Comparison of ENCODE assay signal across 9 cellular contexts in genomic region chr10:132363921-132364593, GRCh38. TPM values are rescaled to one million over a fixed set of nuclear protein-coding genes. Genes with fewer than 3 reads are reported as not detected.
DNase-seq lines count a peak whose midpoint lies in the region; ATAC-seq lines count a peak whose summit lies in the region.
"Had no signal": no experiment of that assay in that cellular context is flagged by ENCODE, and none has a peak within 500 bp of the region (broad histone marks: within the 10 kb centered on the region; RNA-seq: fewer than 3 reads in every experiment).

No MANE protein-coding gene starts in this region.

- H3K9me3 Mint-ChIP-seq in activated naive CD4-positive, alpha-beta T cell treated with anti-CD3 and anti-CD28 coated beads for 36 hours = no peaks in the 10 kb centered on the region
- peaks cover 9% of the 10 kb centered on the region for H3K9me3 Mint-ChIP-seq in activated T-helper 17 cell treated with anti-CD3 and anti-CD28 coated beads, Interleukin-2, amount 50 U/mL, for 72 hours
- peaks cover 5% of the 10 kb centered on the region for H3K9me3 Mint-ChIP-seq in stimulated activated naive CD8-positive, alpha-beta T cell treated with anti-CD3 and anti-CD28 coated beads, Interleukin-15, Interleukin-2, amounts not matched to agents 100 ng/mL and 50 ng/mL, for 24 hours

- H3K4me3 Mint-ChIP-seq in activated naive CD4-positive, alpha-beta T cell treated with anti-CD3 and anti-CD28 coated beads for 36 hours = no peak overlapping the region
- H3K4me3 Mint-ChIP-seq in activated T-helper 17 cell treated with anti-CD3 and anti-CD28 coated beads, Interleukin-2, amount 50 U/mL, for 72 hours = peak overlapping the region; percentile 52
- peak overlapping the region; percentile 24 for H3K4me3 Mint-ChIP-seq in stimulated activated naive CD8-positive, alpha-beta T cell treated with anti-CD3 and anti-CD28 coated beads, Interleukin-15, Interleukin-2, amounts not matched to agents 100 ng/mL and 50 ng/mL, for 24 hours

- intact Hi-C loops in activated naive CD4-positive, alpha-beta T cell treated with anti-CD3 and anti-CD28 coated beads for 36 hours (cut with micrococcal nuclease) = no loop called here
- intact Hi-C loops in left cardiac atrium (cut with DNase I) = no loop called here

- no peaks in the 10 kb centered on the region for H3K27me3 Mint-ChIP-seq in activated naive CD4-positive, alpha-beta T cell treated with anti-CD3 and anti-CD28 coated beads for 36 hours (ENCODE audit: low read depth)
- no peaks in the 10 kb centered on the region for H3K27me3 Mint-ChIP-seq in activated T-helper 17 cell treated with anti-CD3 and anti-CD28 coated beads, Interleukin-2, amount 50 U/mL, for 72 hours
- H3K27me3 Mint-ChIP-seq in stimulated activated naive CD8-positive, alpha-beta T cell treated with anti-CD3 and anti-CD28 coated beads, Interleukin-15, Interleukin-2, amounts not matched to agents 100 ng/mL and 50 ng/mL, for 24 hours = no peaks in the 10 kb centered on the region

- peak; percentile 61 for ATAC-seq in activated T-helper 17 cell treated with anti-CD3 and anti-CD28 coated beads, Interleukin-2, amount 50 U/mL, for 72 hours (replicated peaks)
- ATAC-seq in left cardiac atrium (peak; percentile 55 to 82), GM21381 (IDR thresholded peaks at IDR 0.05; ENCODE audit: unreplicated experiment) (no peak), HG03521 (IDR thresholded peaks at IDR 0.05; ENCODE audit: unreplicated experiment) (no peak), GM21576 (IDR thresholded peaks at IDR 0.05; ENCODE audit: unreplicated experiment) (no peak)

- no peaks in the 10 kb centered on the region for H3K36me3 Mint-ChIP-seq in activated naive CD4-positive, alpha-beta T cell treated with anti-CD3 and anti-CD28 coated beads for 36 hours (ENCODE audit: low read depth)
- peaks cover 20% of the 10 kb centered on the region for H3K36me3 Mint-ChIP-seq in activated T-helper 17 cell treated with anti-CD3 and anti-CD28 coated beads, Interleukin-2, amount 50 U/mL, for 72 hours (ENCODE audit: low read depth)
- H3K36me3 Mint-ChIP-seq in stimulated activated naive CD8-positive, alpha-beta T cell treated with anti-CD3 and anti-CD28 coated beads, Interleukin-15, Interleukin-2, amounts not matched to agents 100 ng/mL and 50 ng/mL, for 24 hours (ENCODE audit: low read depth) = peaks cover 20% of the 10 kb centered on the region

- DNase-seq in activated naive CD4-positive, alpha-beta T cell treated with Interleukin-2 at 50 U/mL for 16 hours = peak; percentile 22
- DNase-seq in activated naive CD4-positive, alpha-beta T cell treated with anti-CD3 and anti-CD28 coated beads for 36 hours = no peak
- no peak for DNase-seq in left cardiac atrium
- DNase-seq: esophagus squamous epithelium had no signal

- CTCF ChIA-PET in activated naive CD4-positive, alpha-beta T cell treated with anti-CD3 and anti-CD28 coated beads for 36 hours (lab: Charles Lee) = no interaction called here

- H3K27ac Mint-ChIP-seq in activated naive CD4-positive, alpha-beta T cell treated with anti-CD3 and anti-CD28 coated beads for 36 hours = no peak overlapping the region
- H3K27ac Mint-ChIP-seq in activated T-helper 17 cell treated with anti-CD3 and anti-CD28 coated beads, Interleukin-2, amount 50 U/mL, for 72 hours = peak overlapping the region; percentile 98
- H3K27ac Mint-ChIP-seq in stimulated activated naive CD8-positive, alpha-beta T cell treated with anti-CD3 and anti-CD28 coated beads, Interleukin-15, Interleukin-2, amounts not matched to agents 100 ng/mL and 50 ng/mL, for 24 hours = peak overlapping the region; percentile 88

- no peaks in the 10 kb centered on the region for H3K4me1 Mint-ChIP-seq in activated naive CD4-positive, alpha-beta T cell treated with anti-CD3 and anti-CD28 coated beads for 36 hours (ENCODE audit: low read depth)
- H3K4me1 Mint-ChIP-seq in activated T-helper 17 cell treated with anti-CD3 and anti-CD28 coated beads, Interleukin-2, amount 50 U/mL, for 72 hours = peaks cover 10% of the 10 kb centered on the region
- H3K4me1 Mint-ChIP-seq in stimulated activated naive CD8-positive, alpha-beta T cell treated with anti-CD3 and anti-CD28 coated beads, Interleukin-15, Interleukin-2, amounts not matched to agents 100 ng/mL and 50 ng/mL, for 24 hours (ENCODE audit: low read depth) = peaks cover 9% of the 10 kb centered on the region

RNA-seq across cellular contexts. Expression of gene LRRC27, which starts 32.1 kb away (rescaled TPM):
- total RNA-seq in activated naive CD4-positive, alpha-beta T cell treated with anti-CD3 and anti-CD28 coated beads for 36 hours = 1 to 10 TPM; 1.5 to 1.9 TPM
- total RNA-seq in activated T-helper 17 cell treated with anti-CD3 and anti-CD28 coated beads, Interleukin-2, amount 50 U/mL, for 72 hours = 1 to 10 TPM; 4.5 to 6.3 TPM
- 1 to 10 TPM; 3.7 to 4.4 TPM for total RNA-seq in left cardiac atrium

RNA-seq across cellular contexts. Expression of gene PWWP2B, which starts 32.9 kb away (rescaled TPM):
- 1 to 10 TPM; 1.5 to 2.2 TPM for total RNA-seq in activated naive CD4-positive, alpha-beta T cell treated with anti-CD3 and anti-CD28 coated beads for 36 hours
- 1 to 10 TPM; 1.5 to 3.1 TPM for total RNA-seq in activated T-helper 17 cell treated with anti-CD3 and anti-CD28 coated beads, Interleukin-2, amount 50 U/mL, for 72 hours
- total RNA-seq in left cardiac atrium = 10 to 100 TPM; 11.8 to 12.7 TPM

RNA-seq across cellular contexts. Expression of gene STK32C, which starts 56.3 kb away (rescaled TPM):
- 10 to 100 TPM; 16.5 to 16.6 TPM for total RNA-seq in activated naive CD4-positive, alpha-beta T cell treated with anti-CD3 and anti-CD28 coated beads for 36 hours
- 10 to 100 TPM; 12.6 to 20.6 TPM for total RNA-seq in activated T-helper 17 cell treated with anti-CD3 and anti-CD28 coated beads, Interleukin-2, amount 50 U/mL, for 72 hours
- 1 to 10 TPM; 6.1 to 6.6 TPM for total RNA-seq in left cardiac atrium

Comparison
In these comparisons a context has a peak if more than half of its experiments do, and no peak if none do; other contexts are left out.
1. ATAC-seq: peak in activated T-helper 17 cell treated with anti-CD3 and anti-CD28 coated beads, Interleukin-2, amount 50 U/mL, for 72 hours (single experiment) and left cardiac atrium (2 of 2); none in GM21381 (single experiment), HG03521 (single experiment) and GM21576 (single experiment).